In genomic region chr21:36867506-36867905, GRCh38 we compare ENCODE assay signal across 18 cellular contexts.
A peak's percentile ranks its signal among the peaks of the same experiment; 100 is the strongest.
DNase-seq lines count a peak whose midpoint lies in the region; ATAC-seq, FAIRE-seq and TF ChIP-seq lines count a peak whose summit lies in the region.
"Had no signal": no experiment of that assay in that cellular context is flagged by ENCODE, and none has a peak within 500 bp of the region (broad histone marks: within the 10 kb centered on the region; RNA-seq: fewer than 3 reads in every experiment).

No MANE protein-coding gene starts in this region.

- H3K4me2 ChIP-seq in BLaER1 treated with 17β-estradiol and CSF1 and Interleukin-3, amounts not matched to agents 10 nM and 100 nM, result peak overlapping the region in 6 of 11 experiments; percentile 26 to 69 (median 54); a peak in 12 of 22 replicates
- H3K4me2 ChIP-seq in K562 (ENCODE audit: insufficient read depth, low read length), result no peak overlapping the region

- TF ChIP-seq RAD21 in K562 (CRISPR knock-in tag; conservative IDR thresholded peaks at IDR 0.05 in 1 of 2, IDR thresholded peaks at IDR 0.05 in 1 of 2), result no peak

- DNase-seq in K562 (ENCODE audit: extremely low read depth in 1 of 4, low spot score in 3 of 4) (no peak), memory B cell (ENCODE audit: low spot score in 2 of 2) (no peak), gastrocnemius medialis (no peak), NCI-H526 (lab: John Stamatoyannopoulos, UW) (no peak), right cardiac atrium (no peak)
- no peak for DNase-seq in activated CD8-positive, alpha-beta memory T cell treated with anti-CD3 and anti-CD28 coated beads for 24 hours
- DNase-seq: Caco-2; CD4-positive, alpha-beta T cell; GM23248 had no signal

- peaks cover 0 to 10% (median 1%) of the 10 kb centered on the region in 11 experiments; a peak in 4 of 22 replicates for H3K36me3 ChIP-seq in BLaER1 treated with 17β-estradiol and CSF1 and Interleukin-3, amounts not matched to agents 10 nM and 100 nM
- H3K36me3 ChIP-seq in K562 (ENCODE audit: control insufficient read depth, insufficient read depth, low read length), result no peaks in the 10 kb centered on the region
- no peaks in the 10 kb centered on the region for H3K36me3 ChIP-seq in gastrocnemius medialis
- H3K36me3 ChIP-seq: HAP-1 had no signal

- in situ Hi-C loops in K562 (cut with MboI) (no loop called here), gastrocnemius medialis (cut with MboI; ENCODE audit: low sequenced_read_pairs in 4 of 4) (no loop called here)

- CTCF ChIA-PET in K562 (lab: Yijun Ruan, JAX; ENCODE audit: low intra/inter-chr PET ratio), result no interaction called here

- TF ChIP-seq POLR2A in K562 (conservative IDR thresholded peaks at IDR 0.05) (no peak), gastrocnemius medialis (IDR thresholded peaks at IDR 0.05) (no peak)

- peaks cover 12% of the 10 kb centered on the region for H3K4me1 Mint-ChIP-seq in memory B cell

- H3K9ac ChIP-seq in BLaER1 treated with 17β-estradiol and CSF1 and Interleukin-3, amounts not matched to agents 10 nM and 100 nM, result no peak overlapping the region
- no peak overlapping the region for H3K9ac ChIP-seq in K562 (ENCODE audit: insufficient read depth in 1 of 2, low read depth in 2 of 2, low read length in 2 of 2)
- H3K9ac ChIP-seq: GM23248 had no signal

- H3K9me1 ChIP-seq in K562 (ENCODE audit: control insufficient read depth, insufficient read depth, low read length), result no peaks in the 10 kb centered on the region

- H2AFZ ChIP-seq in K562 (ENCODE audit: low read depth, low read length), result no peak overlapping the region
- H2AFZ ChIP-seq: GM23248 had no signal

- H3K27me3 ChIP-seq in BLaER1 treated with 17β-estradiol and CSF1 and Interleukin-3, amounts not matched to agents 10 nM and 100 nM, result no peaks in the 10 kb centered on the region
- H3K27me3 ChIP-seq in K562 (ENCODE audit: control insufficient read depth in 2 of 2, insufficient read depth in 2 of 2, low read length in 2 of 2) (no peaks in the 10 kb centered on the region), gastrocnemius medialis (no peaks in the 10 kb centered on the region), right cardiac atrium (ENCODE audit: control insufficient read depth, insufficient read depth) (no peaks in the 10 kb centered on the region)

- intact Hi-C loops in K562 (cut with micrococcal nuclease) (no loop called here), gastrocnemius medialis (cut with DNase I; ENCODE audit: low total_unique reads) (no loop called here), right cardiac atrium (cut with DNase I) (no loop called here)

- H3K27ac ChIP-seq in BLaER1 treated with 17β-estradiol and CSF1 and Interleukin-3, amounts not matched to agents 10 nM and 100 nM, result no peak overlapping the region
- no peak overlapping the region for H3K27ac ChIP-seq in K562 (ENCODE audit: extremely low read depth, low read depth, low read length)
- no peak overlapping the region for H3K27ac ChIP-seq in gastrocnemius medialis
- H3K27ac ChIP-seq in right cardiac atrium (ENCODE audit: low read length), result no peak overlapping the region
- H3K27ac ChIP-seq: C4-2B, GM23248 had no signal

- H3K4me3 ChIP-seq in BLaER1 treated with 17β-estradiol and CSF1 and Interleukin-3, amounts not matched to agents 10 nM and 100 nM, result no peak overlapping the region
- no peak overlapping the region for H3K4me3 ChIP-seq in K562
- H3K4me3 ChIP-seq in gastrocnemius medialis, result no peak overlapping the region
- H3K4me3 ChIP-seq in right cardiac atrium (ENCODE audit: low read length), result no peak overlapping the region
- H3K4me3 ChIP-seq: GM23248, HAP-1 had no signal

- no peak for TF ChIP-seq EP300 in K562 (IDR thresholded peaks at IDR 0.05; ENCODE audit: low read length)

- no peaks in the 10 kb centered on the region for H4K20me1 ChIP-seq in BLaER1 treated with 17β-estradiol and CSF1 and Interleukin-3, amounts not matched to agents 10 nM and 100 nM
- H4K20me1 ChIP-seq in K562 (replicated peaks; ENCODE audit: control insufficient read depth, insufficient read depth, low read length), result no peaks in the 10 kb centered on the region

- no peaks in the 10 kb centered on the region for H3K27me3 Mint-ChIP-seq in memory B cell
- H3K27me3 Mint-ChIP-seq: B cell; CD4-positive, alpha-beta T cell had no signal

- TF ChIP-seq CTCF in K562 (IDR thresholded peaks at IDR 0.05 in 2 of 3, conservative IDR thresholded peaks at IDR 0.05 in 1 of 3; ENCODE audit: insufficient read depth in 2 of 3, low read depth in 1 of 3, low read length in 3 of 3) (no peak), gastrocnemius medialis (IDR thresholded peaks at IDR 0.05 in 4 of 5, conservative IDR thresholded peaks at IDR 0.05 in 1 of 5) (no peak)

- POLR2A ChIA-PET in K562 (lab: Yijun Ruan, JAX), result interaction anchor here (0.7 kb wide), 1 partner anchor 8 kb away, joined by 3 read pairs; no protein-coding TSS in a partner anchor

- H3K27ac Mint-ChIP-seq in memory B cell, result peak overlapping the region; percentile 1
- H3K27ac Mint-ChIP-seq: B cell; CD4-positive, alpha-beta T cell had no signal

- 40% methylated on average over 4 of the region's 4 CpGs for WGBS in K562 (ENCODE audit: insufficient coverage, low coverage, missing lambda C conversion rate)
- WGBS in right cardiac atrium, result 71% methylated on average over 4 of the region's 4 CpGs

- no peak overlapping the region for H3K4me3 Mint-ChIP-seq in memory B cell
- H3K4me3 Mint-ChIP-seq: B cell; CD4-positive, alpha-beta T cell had no signal

- H3K4me1 ChIP-seq in BLaER1 treated with 17β-estradiol and CSF1 and Interleukin-3, amounts not matched to agents 10 nM and 100 nM, result peaks cover 0 to 37% (median 19%) of the 10 kb centered on the region in 10 experiments; a peak in 14 of 20 replicates
- H3K4me1 ChIP-seq in K562 (replicated peaks in 1 of 2; ENCODE audit: control insufficient read depth in 2 of 2, insufficient read depth in 2 of 2, low read length in 2 of 2) (no peaks in the 10 kb centered on the region; a peak in 1 of 5 replicates), gastrocnemius medialis (peaks cover 0 to 9% of the 10 kb centered on the region in 2 donors), right cardiac atrium (ENCODE audit: control insufficient read depth, insufficient read depth, low read length) (no peaks in the 10 kb centered on the region)
- H3K4me1 ChIP-seq: Caco-2 had no signal

- peaks cover 0 to 4% (median 0%) of the 10 kb centered on the region in 11 experiments; a peak in 3 of 22 replicates for H3K9me3 ChIP-seq in BLaER1 treated with 17β-estradiol and CSF1 and Interleukin-3, amounts not matched to agents 10 nM and 100 nM (replicated peaks in 1 of 11)
- no peaks in the 10 kb centered on the region for H3K9me3 ChIP-seq in K562 (replicated peaks; ENCODE audit: control insufficient read depth, insufficient read depth, low read depth, low read length)
- no peaks in the 10 kb centered on the region for H3K9me3 ChIP-seq in gastrocnemius medialis
- no peaks in the 10 kb centered on the region for H3K9me3 ChIP-seq in right cardiac atrium (ENCODE audit: control insufficient read depth, low read length)
- H3K9me3 ChIP-seq: Caco-2, HAP-1 had no signal

- BruUV-seq in K562 (replicated peaks; lab: Mats Ljungman, UMichigan), result no TSS peak

- H3K36me3 Mint-ChIP-seq in memory B cell, result peaks cover 7% of the 10 kb centered on the region

- peak; percentile 53; the same call in 2 of the 3 replicates for ATAC-seq in K562
- no peak for ATAC-seq in memory B cell (ENCODE audit: low read depth)
- peak; percentile 55 to 84 for ATAC-seq in gastrocnemius medialis
- ATAC-seq in right cardiac atrium, result no peak
- ATAC-seq: HepG2 had no signal

- FAIRE-seq in K562 (lab: Jason Lieb, UNC), result peak; percentile 6
- FAIRE-seq: D721Med, G401.6, GM12891, GM19239, HepG2 had no signal

- H3K79me2 ChIP-seq in K562 (ENCODE audit: control insufficient read depth, insufficient read depth, low read length), result no peaks in the 10 kb centered on the region

- no peaks in the 10 kb centered on the region for H3K9me3 Mint-ChIP-seq in memory B cell
- H3K9me3 Mint-ChIP-seq: CD4-positive, alpha-beta T cell had no signal

TF ChIP-seq in K562, 482 proteins besides CTCF, POLR2A, EP300 and RAD21:
- TF ChIP-seq TRIM25 (IDR thresholded peaks at IDR 0.05; ENCODE audit: borderline replicate concordance) (no peak), KLF10 (CRISPR knock-in tag; IDR thresholded peaks at IDR 0.05) (no peak), MTA2 (IDR thresholded peaks at IDR 0.05; ENCODE audit: low read depth) (no peak), KAT2B (IDR thresholded peaks at IDR 0.05; ENCODE audit: low read depth, low read length) (no peak), NFXL1 (CRISPR knock-in tag; IDR thresholded peaks at IDR 0.05) (no peak), ZBTB9 (CRISPR knock-in tag; IDR thresholded peaks at IDR 0.05) (no peak), CBX2 (IDR thresholded peaks at IDR 0.05; ENCODE audit: insufficient read depth, low read length, poor library complexity, severe bottlenecking) (no peak), CBX1 (IDR thresholded peaks at IDR 0.05; ENCODE audit: low read depth) (no peak), CREB1 (IDR thresholded peaks at IDR 0.05) (no peak), CREB1 (CRISPR knock-in tag; IDR thresholded peaks at IDR 0.05) (no peak), HMG20B (CRISPR knock-in tag; IDR thresholded peaks at IDR 0.05) (no peak)

Comparison
In these comparisons a context has a peak if more than half of its experiments do, and no peak if none do; other contexts are left out.
1. ATAC-seq: peak in K562 (single experiment) and gastrocnemius medialis (2 of 2); none in memory B cell (single experiment) and right cardiac atrium (0 of 2).